In genomic region chr5:143008032-143008431, GRCh38 we compare ENCODE assay signal across 12 cellular contexts.
DNase-seq lines count a peak whose midpoint lies in the region; ATAC-seq and TF ChIP-seq lines count a peak whose summit lies in the region.
"Had no signal": no experiment of that assay in that cellular context is flagged by ENCODE, and none has a peak within 500 bp of the region (broad histone marks: within the 10 kb centered on the region; RNA-seq: fewer than 3 reads in every experiment).

No MANE protein-coding gene starts in this region.

- peaks cover 88% of the 10 kb centered on the region for H3K4me1 Mint-ChIP-seq in activated T-cell treated with anti-CD3 and anti-CD28 coated beads, Interleukin-2, amount 50 U/mL, for 24 hours (ENCODE audit: low read depth)
- peaks cover 31% of the 10 kb centered on the region for H3K4me1 Mint-ChIP-seq in chondrocyte (ENCODE audit: low read depth)

- intact Hi-C loops in mammary epithelial cell (cut with micrococcal nuclease) = loop anchor here (2.0 to 10.0 kb wide), 8 partner anchors 53 to 1177 kb away; no protein-coding TSS in a partner anchor

- H3K36me3 Mint-ChIP-seq in activated T-cell treated with anti-CD3 and anti-CD28 coated beads, Interleukin-2, amount 50 U/mL, for 24 hours (ENCODE audit: low read depth) = peaks cover 5% of the 10 kb centered on the region
- H3K36me3 Mint-ChIP-seq in chondrocyte (ENCODE audit: low read depth) = no peaks in the 10 kb centered on the region

- H3K27me3 Mint-ChIP-seq in activated T-cell treated with anti-CD3 and anti-CD28 coated beads, Interleukin-2, amount 50 U/mL, for 24 hours = no peaks in the 10 kb centered on the region
- no peaks in the 10 kb centered on the region for H3K27me3 Mint-ChIP-seq in chondrocyte (ENCODE audit: low read depth)

- in situ Hi-C loops in mammary epithelial cell (cut with MboI; ENCODE audit: low sequenced_read_pairs in 2 of 2) = loop anchor here in 1 of 2 donors (10.0 to 25.0 kb wide), 3 partner anchors 83 to 954 kb away; no protein-coding TSS in a partner anchor

- peak overlapping the region; percentile 89 for H3K27ac Mint-ChIP-seq in activated T-cell treated with anti-CD3 and anti-CD28 coated beads, Interleukin-2, amount 50 U/mL, for 24 hours
- H3K27ac Mint-ChIP-seq in chondrocyte (ENCODE audit: unreplicated experiment) = no peak overlapping the region

- H3K4me2 ChIP-seq in MM.1S (ENCODE audit: low read depth, low read length) (peak overlapping the region; percentile 61), mammary epithelial cell (ENCODE audit: insufficient read depth, low read depth, low read length) (peak overlapping the region; percentile 66), smooth muscle cell (no peak overlapping the region)

- H3K79me2 ChIP-seq in MM.1S (ENCODE audit: low read length) (peaks cover 9% of the 10 kb centered on the region), mammary epithelial cell (ENCODE audit: insufficient read depth, low read length) (no peaks in the 10 kb centered on the region), smooth muscle cell (ENCODE audit: low read depth) (no peaks in the 10 kb centered on the region)

- H2AFZ ChIP-seq in MM.1S (ENCODE audit: low read length) (0 out of 2 replicates have a peak overlapping the region, but pooled peaks have one; percentile 10), mammary epithelial cell (ENCODE audit: low read depth, low read length) (no peak overlapping the region), smooth muscle cell (ENCODE audit: low read depth) (no peak overlapping the region)

- no peaks in the 10 kb centered on the region for H3K9me2 ChIP-seq in MM.1S (replicated peaks; ENCODE audit: insufficient read depth, low read length)

- H3F3A ChIP-seq in MM.1S (ENCODE audit: insufficient read depth, low read length) (peaks cover 32% of the 10 kb centered on the region), smooth muscle cell (ENCODE audit: low read depth) (no peaks in the 10 kb centered on the region)

- peaks cover 4% of the 10 kb centered on the region for H3K9me3 Mint-ChIP-seq in activated T-cell treated with anti-CD3 and anti-CD28 coated beads, Interleukin-2, amount 50 U/mL, for 24 hours
- no peaks in the 10 kb centered on the region for H3K9me3 Mint-ChIP-seq in chondrocyte (ENCODE audit: low read depth)

- H3K36me3 ChIP-seq in MM.1S (replicated peaks; ENCODE audit: insufficient read depth, low read length) = no peaks in the 10 kb centered on the region
- no peaks in the 10 kb centered on the region for H3K36me3 ChIP-seq in mammary epithelial cell (ENCODE audit: insufficient read depth, low read length)
- H3K36me3 ChIP-seq in smooth muscle cell (ENCODE audit: low read depth) = no peaks in the 10 kb centered on the region
- H3K36me3 ChIP-seq: HAP-1, MG63 had no signal

- no TSS peak for BruUV-seq in mammary epithelial cell (replicated peaks; lab: Mats Ljungman, UMichigan)

- no peaks in the 10 kb centered on the region for H3K9me3 ChIP-seq in MM.1S (replicated peaks; ENCODE audit: insufficient read depth, low read length)
- H3K9me3 ChIP-seq in mammary epithelial cell (replicated peaks; ENCODE audit: insufficient read depth, low read length) = no peaks in the 10 kb centered on the region
- no peaks in the 10 kb centered on the region for H3K9me3 ChIP-seq in smooth muscle cell (replicated peaks; ENCODE audit: low read depth)
- H3K9me3 ChIP-seq: HAP-1 had no signal

- H3K27me3 ChIP-seq in MM.1S (replicated peaks; ENCODE audit: insufficient read depth, low read length) (no peaks in the 10 kb centered on the region), mammary epithelial cell (ENCODE audit: insufficient read depth, low read length) (no peaks in the 10 kb centered on the region), smooth muscle cell (ENCODE audit: low read depth) (no peaks in the 10 kb centered on the region)
- H3K27me3 ChIP-seq: MG63 had no signal

- H3K4me1 ChIP-seq in MM.1S (ENCODE audit: low read length) (peaks cover 41% of the 10 kb centered on the region), mammary epithelial cell (ENCODE audit: insufficient read depth, low read length) (peaks cover 28% of the 10 kb centered on the region), smooth muscle cell (ENCODE audit: low read depth) (no peaks in the 10 kb centered on the region)
- H3K4me1 ChIP-seq: HAP-1 had no signal

- no peak overlapping the region for H3K4me3 Mint-ChIP-seq in activated T-cell treated with anti-CD3 and anti-CD28 coated beads, Interleukin-2, amount 50 U/mL, for 24 hours
- no peak overlapping the region for H3K4me3 Mint-ChIP-seq in chondrocyte (ENCODE audit: unreplicated experiment)

- TF ChIP-seq CTCF in MM.1S (IDR thresholded peaks at IDR 0.05; ENCODE audit: low read length) = no peak
- no peak for TF ChIP-seq CTCF in mammary epithelial cell (conservative IDR thresholded peaks at IDR 0.05 in 1 of 2, IDR thresholded peaks at IDR 0.05 in 1 of 2; ENCODE audit: extremely low read depth in 1 of 2, insufficient read depth in 1 of 2, low read depth in 1 of 2, low read length in 2 of 2)
- TF ChIP-seq CTCF in smooth muscle cell (IDR thresholded peaks at IDR 0.05; ENCODE audit: borderline replicate concordance, insufficient read depth, poor library complexity, severe bottlenecking) = no peak
- no peak for TF ChIP-seq CTCF in chondrocyte (IDR thresholded peaks at IDR 0.05)

- ATAC-seq in GM19395 (IDR thresholded peaks at IDR 0.05; ENCODE audit: unreplicated experiment) = no peak

- CTCF ChIA-PET in mammary epithelial cell (lab: Charles Lee; ENCODE audit: low non-redundant PET) = no interaction called here

- H4K20me1 ChIP-seq in MM.1S (ENCODE audit: insufficient read depth, low read length) = no peaks in the 10 kb centered on the region
- no peaks in the 10 kb centered on the region for H4K20me1 ChIP-seq in mammary epithelial cell (ENCODE audit: insufficient read depth, low read length)
- H4K20me1 ChIP-seq in smooth muscle cell (ENCODE audit: low read depth) = no peaks in the 10 kb centered on the region

- H3K9ac ChIP-seq in MM.1S (ENCODE audit: low read length) = peak overlapping the region; percentile 55; the same call in 1 of the 2 replicates
- peak overlapping the region; percentile 39 for H3K9ac ChIP-seq in mammary epithelial cell (ENCODE audit: insufficient read depth, low read length)
- H3K9ac ChIP-seq in smooth muscle cell (ENCODE audit: low read depth) = peak overlapping the region; percentile 34

- no peak overlapping the region for H3K4me3 ChIP-seq in MM.1S (ENCODE audit: low read length)
- no peak overlapping the region for H3K4me3 ChIP-seq in mammary epithelial cell (replicated peaks in 1 of 3; ENCODE audit: insufficient read depth in 1 of 3, low read depth in 2 of 3, low read length in 3 of 3)
- H3K4me3 ChIP-seq in smooth muscle cell = no peak overlapping the region
- H3K4me3 ChIP-seq: HAP-1, MG63 had no signal

- H3K27ac ChIP-seq in MM.1S (ENCODE audit: low read length) (peak overlapping the region; percentile 78; the same call in 1 of the 2 replicates), mammary epithelial cell (ENCODE audit: insufficient read depth, low read depth, low read length) (peak overlapping the region; percentile 91), smooth muscle cell (ENCODE audit: low read depth) (peak overlapping the region; percentile 90)

- no peak for DNase-seq in activated T-cell treated with anti-CD3 and anti-CD28 coated beads, Interleukin-2, amount 50 U/mL, for 24 hours
- no peak for DNase-seq in activated T-cell treated with anti-CD3 and anti-CD28 coated beads for 4 hours
- no peak for DNase-seq in MM.1S
- DNase-seq in mammary epithelial cell = no peak
- DNase-seq in smooth muscle cell (lab: John Stamatoyannopoulos, UW; ENCODE audit: unreplicated experiment) = no peak
- no peak for DNase-seq in NCI-H345 (lab: John Stamatoyannopoulos, UW)
- no peak for DNase-seq in chondrocyte (ENCODE audit: low spot score)
- DNase-seq: activated CD8-positive, alpha-beta memory T cell treated with anti-CD3 and anti-CD28 coated beads, Interleukin-2, amount 50 U/mL, for 48 hours; MG63; NK-92 treated with Interleukin-12 subunit alpha and Interleukin-12 subunit beta, amount 100 ng/mL, for 24 hours had no signal

- WGBS in mammary epithelial cell (ENCODE audit: low coverage, missing lambda C conversion rate) = 100% methylated on average over 2 of the region's 2 CpGs
- 90% methylated on average over 2 of the region's 2 CpGs for WGBS in smooth muscle cell (ENCODE audit: low lambda C conversion rate)

- dilution Hi-C loops in mammary epithelial cell (cut with HindIII; ENCODE audit: low sequenced_read_pairs) = loop anchor here (5.0 kb wide), 1 partner anchor 389 kb away; no protein-coding TSS in a partner anchor
